In genomic region chr22:50524664-50525103, GRCh38 we compare ENCODE assay signal across 8 cellular contexts. TPM values are rescaled to one million over a fixed set of nuclear protein-coding genes. Genes with fewer than 3 reads are reported as not detected.
DNase-seq lines count a peak whose midpoint lies in the region; ATAC-seq, FAIRE-seq and TF ChIP-seq lines count a peak whose summit lies in the region.

No MANE protein-coding gene starts in this region.

- H3K4me1 ChIP-seq in gastroesophageal sphincter, result peaks cover 0 to 56% (median 22%) of the 10 kb centered on the region in 3 donors
- peaks cover 0 to 7% of the 10 kb centered on the region in 2 donors for H3K4me1 ChIP-seq in small intestine (ENCODE audit: control insufficient read depth in 2 of 2, insufficient read depth in 1 of 2, low read depth in 1 of 2, low read length in 1 of 2)

- no peaks in the 10 kb centered on the region for H3K27me3 Mint-ChIP-seq in T-helper 17 cell

- no peak for TF ChIP-seq CTCF in gastroesophageal sphincter (IDR thresholded peaks at IDR 0.05)

- no peak for TF ChIP-seq POLR2A in gastroesophageal sphincter (IDR thresholded peaks at IDR 0.05)

- H3K27ac Mint-ChIP-seq in T-helper 17 cell, result peak overlapping the region; percentile 93

- no peak for TF ChIP-seq EP300 in gastroesophageal sphincter (IDR thresholded peaks at IDR 0.05)

- 5 to 11% methylated on average over 17 to 18 of the region's 19 CpGs for WGBS in gastroesophageal sphincter (ENCODE audit: low coverage in 1 of 2), 2 donors
- WGBS in small intestine, 3 donors, result 1 to 4% (median 4%) methylated on average over 19 of the region's 19 CpGs

- H3K4me3 Mint-ChIP-seq in T-helper 17 cell, result peak overlapping the region; percentile 92

- H3K4me3 ChIP-seq in gastroesophageal sphincter (peak overlapping the region; percentile 47 to 63), small intestine (ENCODE audit: low read depth in 1 of 2, low read length in 2 of 2) (peak overlapping the region; percentile 61 to 68)

- peak; percentile 59 for DNase-seq in NCI-H2171 treated with DMSO at 0.1 percent for 48 hours (lab: John Stamatoyannopoulos, UW)
- DNase-seq in NCI-H2171 (lab: John Stamatoyannopoulos, UW), result no peak
- no peak for DNase-seq in T-helper 17 cell
- peak; percentile 83 for DNase-seq in small intestine
- DNase-seq in NCI-H2029 treated with DMSO at 0.1 percent for 48 hours (lab: John Stamatoyannopoulos, UW), result no peak
- DNase-seq in Ammon's horn (ENCODE audit: low spot score), result no peak

- H3K27me3 ChIP-seq in gastroesophageal sphincter, result peaks cover 7% of the 10 kb centered on the region
- H3K27me3 ChIP-seq in small intestine (ENCODE audit: control insufficient read depth in 2 of 2, insufficient read depth in 2 of 2, low read length in 2 of 2), result no peaks in the 10 kb centered on the region

- H3K27ac ChIP-seq in gastroesophageal sphincter, result peak overlapping the region; percentile 43 to 93 (median 89)
- H3K27ac ChIP-seq in small intestine (ENCODE audit: low read depth in 1 of 2, low read length in 1 of 2), result peak overlapping the region; percentile 94 to 100

- ATAC-seq in T-helper 17 cell (no peak), gastroesophageal sphincter (no peak), HG03159 (IDR thresholded peaks at IDR 0.05; ENCODE audit: unreplicated experiment) (no peak)

- H3K9me3 ChIP-seq in T-helper 17 cell (ENCODE audit: control insufficient read depth, low read length, poor library complexity, severe bottlenecking), result no peaks in the 10 kb centered on the region
- H3K9me3 ChIP-seq in gastroesophageal sphincter, result no peaks in the 10 kb centered on the region
- no peaks in the 10 kb centered on the region for H3K9me3 ChIP-seq in small intestine (ENCODE audit: control insufficient read depth, low read depth)

- peaks cover 26% of the 10 kb centered on the region for H3K4me1 Mint-ChIP-seq in T-helper 17 cell

- no peaks in the 10 kb centered on the region for H3K36me3 Mint-ChIP-seq in T-helper 17 cell (ENCODE audit: low read depth)

- peaks cover 0 to 46% of the 10 kb centered on the region in 2 donors for H3K36me3 ChIP-seq in gastroesophageal sphincter
- H3K36me3 ChIP-seq in small intestine (ENCODE audit: control insufficient read depth in 2 of 2, insufficient read depth in 2 of 2, low read length in 2 of 2), result peaks cover 3 to 10% of the 10 kb centered on the region in 2 donors

- FAIRE-seq in small intestine (lab: Jason Lieb, UNC), result no peak

RNA-seq across cellular contexts. Expression of gene SCO2, which starts 0.7 kb away (rescaled TPM):
- total RNA-seq in T-helper 17 cell (10 to 100 TPM in 1 of 2 donors, 1 to 10 TPM in 1; 4.5 to 11.3 TPM), gastroesophageal sphincter (1 to 10 TPM in 2 of 4 donors, not detected in 2; 1.2 to 1.8 TPM)
- polyA plus RNA-seq in small intestine, result 1 to 10 TPM; 2.2 to 2.7 (median 2.5) TPM

RNA-seq across cellular contexts. Expression of gene TYMP, which starts 5.1 kb away (rescaled TPM):
- total RNA-seq in T-helper 17 cell, result 10 to 100 TPM; 22.3 to 25.9 TPM
- total RNA-seq in gastroesophageal sphincter, result 10 to 100 TPM; 18.5 to 55.1 (median 39.3) TPM
- 100 to 1,000 TPM in 1 of 3 donors, 10 to 100 TPM in 2; 81.4 to 172 (median 98.5) TPM for polyA plus RNA-seq in small intestine

RNA-seq across cellular contexts. Expression of gene NCAPH2, which starts 16.7 kb away (rescaled TPM):
- 100 to 1,000 TPM in 1 of 2 donors, 10 to 100 TPM in 1; 97.0 to 103 TPM for total RNA-seq in T-helper 17 cell
- 10 to 100 TPM; 34.8 to 45.0 (median 42.1) TPM for total RNA-seq in gastroesophageal sphincter
- 10 to 100 TPM; 39.4 to 45.9 (median 40.3) TPM for polyA plus RNA-seq in small intestine

RNA-seq across cellular contexts. Expression of gene LMF2, which starts 17.2 kb away (rescaled TPM):
- total RNA-seq in T-helper 17 cell (100 to 1,000 TPM; 110 to 130 TPM), gastroesophageal sphincter (10 to 100 TPM; 35.5 to 58.4 (median 45.1) TPM)
- polyA plus RNA-seq in small intestine, result 10 to 100 TPM; 37.8 to 52.8 (median 51.2) TPM

RNA-seq across cellular contexts. Expression of gene KLHDC7B, which starts 21.0 kb away (rescaled TPM):
- total RNA-seq in T-helper 17 cell (1 to 10 TPM; 3.8 to 5.1 TPM), gastroesophageal sphincter (under 1 TPM in 3 of 4 donors, not detected in 1; 0.08 to 0.31 (median 0.27) TPM)
- under 1 TPM in 1 of 3 donors, not detected in 2; 0.28 TPM for polyA plus RNA-seq in small intestine

Comparison
In these comparisons a context has a peak if more than half of its experiments do, and no peak if none do; other contexts are left out.
1. DNase-seq: peak in NCI-H2171 treated with DMSO at 0.1 percent for 48 hours (single experiment) and small intestine (single experiment); none in NCI-H2171 (single experiment), T-helper 17 cell (0 of 3), NCI-H2029 treated with DMSO at 0.1 percent for 48 hours (single experiment) and Ammon's horn (single experiment).